ENCODE assay signal across 1 cellular context in the genomic region with DNA sequence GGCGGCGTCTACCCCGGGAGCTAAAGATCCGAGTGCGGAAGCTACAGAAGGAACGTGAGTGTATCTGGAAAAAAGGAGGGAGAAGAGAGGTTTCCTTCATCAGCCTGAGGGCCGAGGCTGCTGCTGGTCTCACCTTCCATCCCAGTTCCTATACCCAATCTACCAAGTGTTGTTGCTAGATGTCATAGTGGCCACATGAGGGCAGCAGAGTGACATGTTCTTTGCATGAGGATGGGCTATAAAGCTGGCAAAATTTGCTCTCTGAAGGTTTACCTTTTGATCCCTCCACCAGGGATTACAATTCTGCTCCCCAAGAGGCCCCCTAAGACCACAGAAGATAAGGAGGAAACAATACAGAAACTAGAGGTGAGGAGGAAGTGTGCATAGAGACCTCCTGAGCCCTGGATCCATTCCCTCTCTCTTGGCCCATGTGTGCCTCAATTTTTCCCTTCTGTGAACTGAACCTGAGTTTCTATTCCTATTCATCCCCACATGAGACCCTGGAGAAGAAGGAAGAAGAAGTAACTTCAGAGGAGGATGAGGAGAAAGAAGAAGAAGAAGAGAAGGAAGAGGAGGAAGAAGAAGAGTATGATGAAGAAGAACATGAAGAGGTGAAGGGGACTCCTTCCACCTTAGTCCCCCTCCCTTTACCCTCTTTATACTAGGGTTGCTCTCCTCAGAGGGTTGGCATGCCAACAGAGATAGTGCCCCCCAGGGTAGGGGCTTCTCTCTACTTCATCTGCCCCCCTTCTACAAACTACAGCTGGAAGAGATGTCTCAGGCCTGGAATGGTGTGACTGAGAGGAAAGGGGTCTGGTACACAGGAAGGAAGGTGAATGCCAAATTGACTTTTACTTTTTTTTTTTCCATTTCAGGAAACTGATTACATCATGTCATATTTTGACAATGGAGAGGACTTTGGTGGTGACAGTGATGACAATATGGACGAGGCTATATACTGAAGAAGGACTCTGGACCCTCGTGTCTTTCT.
A peak's percentile ranks its signal among the peaks of the same experiment; 100 is the strongest.
TF ChIP-seq lines count a peak whose summit lies in the region.

No MANE protein-coding gene starts in this region.

TF ChIP-seq in neural cell, 6 proteins besides CTCF, POLR2A, EP300 and RAD21:
- TF ChIP-seq REST (IDR thresholded peaks at IDR 0.05; ENCODE audit: borderline replicate concordance) = no peak
- TF ChIP-seq SMC3 (conservative IDR thresholded peaks at IDR 0.05; ENCODE audit: poor library complexity) = peak; percentile 93
